14 cellular contexts compared by ENCODE assay signal in genomic region chr3:127816783-127817182, GRCh38. TPM values are rescaled to one million over a fixed set of nuclear protein-coding genes. Genes with fewer than 3 reads are reported as not detected.
DNase-seq lines count a peak whose midpoint lies in the region; ATAC-seq and TF ChIP-seq lines count a peak whose summit lies in the region.
"Had no signal": no experiment of that assay in that cellular context is flagged by ENCODE, and none has a peak within 500 bp of the region (broad histone marks: within the 10 kb centered on the region; RNA-seq: fewer than 3 reads in every experiment).

No MANE protein-coding gene starts in this region.

- H3K9ac ChIP-seq in mucosa of rectum (ENCODE audit: low read depth in 1 of 2, low read length in 2 of 2), result peak overlapping the region; percentile 68 to 77

- H3K36me3 Mint-ChIP-seq in effector memory CD8-positive, alpha-beta T cell (ENCODE audit: insufficient read depth), result no peaks in the 10 kb centered on the region

- H3K27me3 Mint-ChIP-seq in effector memory CD8-positive, alpha-beta T cell, result peaks cover 47 to 76% of the 10 kb centered on the region in 2 donors

- H3K36me3 ChIP-seq in esophagus (ENCODE audit: control insufficient read depth in 2 of 2, insufficient read depth in 2 of 2, low read length in 1 of 2) (peaks cover 5 to 9% of the 10 kb centered on the region in 2 donors), mucosa of rectum (ENCODE audit: control insufficient read depth in 2 of 2, insufficient read depth in 2 of 2, low read length in 2 of 2) (peaks cover 31 to 35% of the 10 kb centered on the region in 2 donors), upper lobe of left lung (peaks cover 0 to 14% (median 6%) of the 10 kb centered on the region in 4 donors)

- no peak for TF ChIP-seq POLR2A in upper lobe of left lung (IDR thresholded peaks at IDR 0.05)

- peak overlapping the region; percentile 53 to 94 for H3K27ac ChIP-seq in esophagus (ENCODE audit: low read depth in 2 of 2, low read length in 1 of 2)
- peak overlapping the region; percentile 96 to 97 for H3K27ac ChIP-seq in mucosa of rectum (ENCODE audit: low read depth in 2 of 2, low read length in 2 of 2)
- H3K27ac ChIP-seq in upper lobe of left lung, result peak overlapping the region; percentile 80 to 86 (median 84)
- H3K27ac ChIP-seq: body of pancreas had no signal

- H3K9me3 Mint-ChIP-seq in effector memory CD8-positive, alpha-beta T cell, result no peaks in the 10 kb centered on the region
- H3K9me3 Mint-ChIP-seq: IgD-negative memory B cell had no signal

- no peak overlapping the region for H3K4me3 ChIP-seq in esophagus (ENCODE audit: low read depth in 1 of 2, low read length in 2 of 2)
- H3K4me3 ChIP-seq in mucosa of rectum (ENCODE audit: low read length in 2 of 2), result peak overlapping the region; percentile 28 to 42
- H3K4me3 ChIP-seq in upper lobe of left lung, result no peak overlapping the region
- H3K4me3 ChIP-seq: body of pancreas had no signal

- DNase-seq in SIG-M5 treated with dmso at 0.1 percent for 504 hours (lab: John Stamatoyannopoulos, UW; ENCODE audit: unreplicated experiment) (peak; percentile 18), SIG-M5 (lab: John Stamatoyannopoulos, UW) (no peak), upper lobe of left lung (peak; percentile 45 to 61), T-helper 9 cell (no peak), NCI-H2171 (lab: John Stamatoyannopoulos, UW) (no peak)
- no peak for DNase-seq in effector memory CD8-positive, alpha-beta T cell
- DNase-seq: activated CD8-positive, alpha-beta T cell treated with anti-CD3 and anti-CD28 coated beads, Interleukin-2, amount 10 ng/mL, durations not matched to agents 7 days and 5 days; activated gamma-delta T cell; body of pancreas; NCI-H1417 treated with DMSO at 0.1 percent for 48 hours; retina had no signal

- H3K27ac Mint-ChIP-seq in effector memory CD8-positive, alpha-beta T cell, result no peak overlapping the region
- H3K27ac Mint-ChIP-seq: activated CD8-positive, alpha-beta T cell treated with anti-CD3 and anti-CD28 coated beads, Interleukin-2, amount 10 ng/mL, durations not matched to agents 7 days and 5 days had no signal

- H3K4me1 ChIP-seq in esophagus (ENCODE audit: control insufficient read depth in 2 of 2, insufficient read depth in 2 of 2, low read length in 1 of 2) (peaks cover 3 to 21% of the 10 kb centered on the region in 2 donors), mucosa of rectum (ENCODE audit: control insufficient read depth in 2 of 2, insufficient read depth in 2 of 2, low read length in 2 of 2) (peaks cover 61 to 79% of the 10 kb centered on the region in 2 donors), upper lobe of left lung (peaks cover 47 to 72% (median 55%) of the 10 kb centered on the region in 4 donors)

- WGBS in esophagus, 2 donors, result 66 to 69% methylated on average over 9 of the region's 9 CpGs
- 69 to 80% methylated on average over 9 of the region's 9 CpGs for WGBS in upper lobe of left lung, 2 donors

- no peak for TF ChIP-seq CTCF in upper lobe of left lung (IDR thresholded peaks at IDR 0.05)

- no peaks in the 10 kb centered on the region for H3K4me1 Mint-ChIP-seq in effector memory CD8-positive, alpha-beta T cell (ENCODE audit: low read depth in 2 of 2)

- TF ChIP-seq EP300 in upper lobe of left lung (IDR thresholded peaks at IDR 0.05), result no peak

- H3K27me3 ChIP-seq in esophagus (ENCODE audit: control insufficient read depth in 1 of 2, insufficient read depth in 2 of 2, low read length in 2 of 2), result no peaks in the 10 kb centered on the region
- H3K27me3 ChIP-seq in mucosa of rectum (ENCODE audit: control insufficient read depth in 2 of 2, insufficient read depth in 2 of 2, low read length in 2 of 2), result no peaks in the 10 kb centered on the region
- H3K27me3 ChIP-seq in upper lobe of left lung, result no peaks in the 10 kb centered on the region
- H3K27me3 ChIP-seq: body of pancreas had no signal

- no peak overlapping the region for H3K4me3 Mint-ChIP-seq in effector memory CD8-positive, alpha-beta T cell
- H3K4me3 Mint-ChIP-seq: activated CD8-positive, alpha-beta T cell treated with anti-CD3 and anti-CD28 coated beads, Interleukin-2, amount 10 ng/mL, durations not matched to agents 7 days and 5 days; IgD-negative memory B cell had no signal

- no peaks in the 10 kb centered on the region for H3K9me3 ChIP-seq in esophagus (ENCODE audit: control insufficient read depth in 2 of 2, insufficient read depth in 1 of 2, low read depth in 1 of 2, low read length in 1 of 2)
- no peaks in the 10 kb centered on the region for H3K9me3 ChIP-seq in mucosa of rectum (ENCODE audit: control insufficient read depth in 2 of 2, low read length in 2 of 2)
- H3K9me3 ChIP-seq in upper lobe of left lung, result no peaks in the 10 kb centered on the region
- H3K9me3 ChIP-seq: body of pancreas had no signal

- peak in 1 of 2 donors; percentile 3 for ATAC-seq in upper lobe of left lung (ENCODE audit: low FRiP score in 2 of 2)
- ATAC-seq in effector memory CD8-positive, alpha-beta T cell (replicated peaks), result no peak
- ATAC-seq: activated CD8-positive, alpha-beta T cell treated with anti-CD3 and anti-CD28 coated beads, Interleukin-2, amount 10 ng/mL, durations not matched to agents 7 days and 5 days; body of pancreas had no signal

RNA-seq across cellular contexts. Expression of gene MGLL, which starts 5.5 kb away (rescaled TPM):
- 10 to 100 TPM; 78.0 to 99.1 TPM for polyA plus RNA-seq in esophagus
- total RNA-seq in upper lobe of left lung, result 100 to 1,000 TPM; 128 to 253 (median 190) TPM

Comparison
In these comparisons a context has a peak if more than half of its experiments do, and no peak if none do; other contexts are left out.
1. DNase-seq: peak in SIG-M5 treated with dmso at 0.1 percent for 504 hours (single experiment) and upper lobe of left lung (2 of 2); none in SIG-M5 (single experiment), T-helper 9 cell (single experiment), effector memory CD8-positive, alpha-beta T cell (0 of 3) and NCI-H2171 (single experiment).
2. H3K4me3 ChIP-seq: peak in mucosa of rectum (2 of 2); none in esophagus (0 of 2) and upper lobe of left lung (0 of 4).
3. Peak in every context shown above with its lines, with median percentiles within 50 percentile points of each other: H3K27ac ChIP-seq.